21 cellular contexts compared by ENCODE assay signal in genomic region chr19:29685326-29685725, GRCh38. TPM values are rescaled to one million over a fixed set of nuclear protein-coding genes. Genes with fewer than 3 reads are reported as not detected.
DNase-seq lines count a peak whose midpoint lies in the region; FAIRE-seq and TF ChIP-seq lines count a peak whose summit lies in the region.
"Had no signal": no experiment of that assay in that cellular context is flagged by ENCODE, and none has a peak within 500 bp of the region (broad histone marks: within the 10 kb centered on the region; RNA-seq: fewer than 3 reads in every experiment).

No MANE protein-coding gene starts in this region.

- no peak for FAIRE-seq in bronchial epithelial cell (lab: Jason Lieb, UNC)
- FAIRE-seq: endometrium had no signal

- peaks cover 4% of the 10 kb centered on the region for H3K36me3 Mint-ChIP-seq in osteocyte (ENCODE audit: unreplicated experiment)
- no peaks in the 10 kb centered on the region for H3K36me3 Mint-ChIP-seq in type B pancreatic cell
- H3K36me3 Mint-ChIP-seq: CD8-positive, alpha-beta T cell had no signal

- H3K4me1 Mint-ChIP-seq in osteocyte (ENCODE audit: unreplicated experiment) (peaks cover 64% of the 10 kb centered on the region), type B pancreatic cell (ENCODE audit: unreplicated experiment) (peaks cover 13% of the 10 kb centered on the region)

- H3K9me3 Mint-ChIP-seq in osteocyte (ENCODE audit: unreplicated experiment) (peaks cover 4% of the 10 kb centered on the region), type B pancreatic cell (no peaks in the 10 kb centered on the region)
- H3K9me3 Mint-ChIP-seq: CD8-positive, alpha-beta T cell had no signal

- no peak overlapping the region for H3K4me3 ChIP-seq in AG10803 (ENCODE audit: low read length)
- no peak overlapping the region for H3K4me3 ChIP-seq in LNCaP clone FGC (ENCODE audit: low read depth, low read length)
- H3K4me3 ChIP-seq in bronchial epithelial cell (ENCODE audit: low read depth, low read length) = no peak overlapping the region
- H3K4me3 ChIP-seq: SJCRH30, uterus had no signal

- no peaks in the 10 kb centered on the region for H3K27me3 ChIP-seq in bronchial epithelial cell (ENCODE audit: control insufficient read depth, insufficient read depth, low read length)
- H3K27me3 ChIP-seq: foreskin keratinocyte, SJCRH30, uterus had no signal

- no peaks in the 10 kb centered on the region for H3K36me3 ChIP-seq in bronchial epithelial cell (ENCODE audit: control insufficient read depth, insufficient read depth, low read length)
- H3K36me3 ChIP-seq: SJCRH30, uterus had no signal

- H3K4me3 Mint-ChIP-seq in osteocyte (ENCODE audit: unreplicated experiment) (no peak overlapping the region), type B pancreatic cell (no peak overlapping the region)
- H3K4me3 Mint-ChIP-seq: CD8-positive, alpha-beta T cell; stimulated activated naive CD8-positive, alpha-beta T cell treated with anti-CD3 and anti-CD28 coated beads, Interleukin-15, Interleukin-2, amounts not matched to agents 100 ng/mL and 50 ng/mL, for 24 hours had no signal

- DNase-seq in AG10803 (ENCODE audit: low read depth) = peak; percentile 66
- peak; percentile 86 for DNase-seq in LNCaP clone FGC (ENCODE audit: low read depth)
- peak; percentile 23 for DNase-seq in bronchial epithelial cell (ENCODE audit: low read depth)
- no peak for DNase-seq in osteocyte (ENCODE audit: extremely low spot score, unreplicated experiment)
- DNase-seq in NCI-H2029 treated with DMSO at 0.1 percent for 48 hours (lab: John Stamatoyannopoulos, UW) = no peak
- no peak for DNase-seq in NCI-H510A (lab: John Stamatoyannopoulos, UW)
- DNase-seq in type B pancreatic cell (ENCODE audit: extremely low spot score, unreplicated experiment) = no peak
- no peak for DNase-seq in KG1 (lab: John Stamatoyannopoulos, UW)
- DNase-seq: activated gamma-delta T cell; CD8-positive, alpha-beta T cell; foreskin keratinocyte; left cardiac atrium; midbrain; MV-4-11; NCI-H1930; SJCRH30; stimulated activated CD4-positive, alpha-beta T cell treated with anti-CD3 and anti-CD28 coated beads, Interleukin-1b, Interleukin-23, amount 100 ng/mL, for 48 hours; T1000; uterus had no signal

- H3K27ac Mint-ChIP-seq in osteocyte (ENCODE audit: unreplicated experiment) = peak overlapping the region; percentile 99
- no peak overlapping the region for H3K27ac Mint-ChIP-seq in type B pancreatic cell
- H3K27ac Mint-ChIP-seq: CD8-positive, alpha-beta T cell had no signal

- H3K27me3 Mint-ChIP-seq in osteocyte (ENCODE audit: unreplicated experiment) = no peaks in the 10 kb centered on the region
- no peaks in the 10 kb centered on the region for H3K27me3 Mint-ChIP-seq in type B pancreatic cell
- H3K27me3 Mint-ChIP-seq: stimulated activated naive CD8-positive, alpha-beta T cell treated with anti-CD3 and anti-CD28 coated beads, Interleukin-15, Interleukin-2, amounts not matched to agents 100 ng/mL and 50 ng/mL, for 24 hours had no signal

- TF ChIP-seq CTCF in AG10803 (conservative IDR thresholded peaks at IDR 0.05; ENCODE audit: low read length) = no peak
- no peak for TF ChIP-seq CTCF in LNCaP clone FGC (IDR thresholded peaks at IDR 0.05; ENCODE audit: control insufficient read depth, extremely low read depth, insufficient read depth)
- no peak for TF ChIP-seq CTCF in bronchial epithelial cell (IDR thresholded peaks at IDR 0.05; ENCODE audit: insufficient read depth, low read length, severe bottlenecking)
- TF ChIP-seq CTCF in osteocyte (IDR thresholded peaks at IDR 0.05) = no peak
- no peak for TF ChIP-seq CTCF in type B pancreatic cell (conservative IDR thresholded peaks at IDR 0.05)

RNA-seq across cellular contexts. Expression of gene PLEKHF1, which starts 20.1 kb away (rescaled TPM):
- total RNA-seq in bronchial epithelial cell (11.9 and 23.4 TPM in 2 replicates), osteocyte (27.3 and 36.1 TPM in 2 replicates), type B pancreatic cell (ENCODE audit: low replicate concordance) (6.3 and 16.9 TPM in 2 replicates)

RNA-seq across cellular contexts. Expression of gene C19orf12, which starts 29.7 kb away (rescaled TPM):
- 9.0 and 9.7 TPM in 2 replicates for total RNA-seq in bronchial epithelial cell
- total RNA-seq in osteocyte = 40.0 and 42.7 TPM in 2 replicates
- total RNA-seq in type B pancreatic cell (ENCODE audit: low replicate concordance) = 18.0 and 23.9 TPM in 2 replicates

Comparison
In these comparisons a context has a peak if more than half of its experiments do, and no peak if none do; other contexts are left out.
1. DNase-seq: peak in AG10803 (single experiment), LNCaP clone FGC (single experiment) and bronchial epithelial cell (single experiment); none in osteocyte (single experiment), NCI-H2029 treated with DMSO at 0.1 percent for 48 hours (single experiment), NCI-H510A (single experiment), type B pancreatic cell (single experiment) and KG1 (single experiment).